Comparison of ENCODE assay signal across 1 cellular context in genomic region chr6:43770417-43771209, GRCh38.
TF ChIP-seq lines count a peak whose summit lies in the region.

No MANE protein-coding gene starts in this region.

TF ChIP-seq in GM12878, 131 proteins besides CTCF, POLR2A, EP300 and RAD21 (continued from another document):
- TF ChIP-seq, protein P1, sequence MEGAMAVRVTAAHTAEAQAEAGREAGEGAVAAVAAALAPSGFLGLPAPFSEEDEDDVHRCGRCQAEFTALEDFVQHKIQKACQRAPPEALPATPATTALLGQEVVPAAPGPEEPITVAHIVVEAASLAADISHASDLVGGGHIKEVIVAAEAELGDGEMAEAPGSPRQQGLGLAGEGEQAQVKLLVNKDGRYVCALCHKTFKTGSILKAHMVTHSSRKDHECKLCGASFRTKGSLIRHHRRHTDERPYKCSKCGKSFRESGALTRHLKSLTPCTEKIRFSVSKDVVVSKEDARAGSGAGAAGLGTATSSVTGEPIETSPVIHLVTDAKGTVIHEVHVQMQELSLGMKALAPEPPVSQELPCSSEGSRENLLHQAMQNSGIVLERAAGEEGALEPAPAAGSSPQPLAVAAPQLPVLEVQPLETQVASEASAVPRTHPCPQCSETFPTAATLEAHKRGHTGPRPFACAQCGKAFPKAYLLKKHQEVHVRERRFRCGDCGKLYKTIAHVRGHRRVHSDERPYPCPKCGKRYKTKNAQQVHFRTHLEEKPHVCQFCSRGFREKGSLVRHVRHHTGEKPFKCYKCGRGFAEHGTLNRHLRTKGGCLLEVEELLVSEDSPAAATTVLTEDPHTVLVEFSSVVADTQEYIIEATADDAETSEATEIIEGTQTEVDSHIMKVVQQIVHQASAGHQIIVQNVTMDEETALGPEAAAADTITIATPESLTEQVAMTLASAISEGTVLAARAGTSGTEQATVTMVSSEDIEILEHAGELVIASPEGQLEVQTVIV (IDR thresholded peaks at IDR 0.05; ENCODE audit: borderline replicate concordance, partially characterized antibody) = no peak
- no peak for TF ChIP-seq HSF1 (IDR thresholded peaks at IDR 0.05; ENCODE audit: low read depth, low read length)
- TF ChIP-seq SMAD1 (IDR thresholded peaks at IDR 0.05; ENCODE audit: low read depth, partially characterized antibody) = no peak
- no peak for TF ChIP-seq ZNF384 (IDR thresholded peaks at IDR 0.05; ENCODE audit: borderline replicate concordance, low read depth, low read length)
- TF ChIP-seq EED (IDR thresholded peaks at IDR 0.05; ENCODE audit: low read depth) = 0 out of 2 replicates have a peak, but pooled peaks have one; percentile 4
- TF ChIP-seq RAD51 (IDR thresholded peaks at IDR 0.05) = no peak
- TF ChIP-seq RB1 (IDR thresholded peaks at IDR 0.05; ENCODE audit: borderline replicate concordance) = no peak
- TF ChIP-seq, protein P2, sequence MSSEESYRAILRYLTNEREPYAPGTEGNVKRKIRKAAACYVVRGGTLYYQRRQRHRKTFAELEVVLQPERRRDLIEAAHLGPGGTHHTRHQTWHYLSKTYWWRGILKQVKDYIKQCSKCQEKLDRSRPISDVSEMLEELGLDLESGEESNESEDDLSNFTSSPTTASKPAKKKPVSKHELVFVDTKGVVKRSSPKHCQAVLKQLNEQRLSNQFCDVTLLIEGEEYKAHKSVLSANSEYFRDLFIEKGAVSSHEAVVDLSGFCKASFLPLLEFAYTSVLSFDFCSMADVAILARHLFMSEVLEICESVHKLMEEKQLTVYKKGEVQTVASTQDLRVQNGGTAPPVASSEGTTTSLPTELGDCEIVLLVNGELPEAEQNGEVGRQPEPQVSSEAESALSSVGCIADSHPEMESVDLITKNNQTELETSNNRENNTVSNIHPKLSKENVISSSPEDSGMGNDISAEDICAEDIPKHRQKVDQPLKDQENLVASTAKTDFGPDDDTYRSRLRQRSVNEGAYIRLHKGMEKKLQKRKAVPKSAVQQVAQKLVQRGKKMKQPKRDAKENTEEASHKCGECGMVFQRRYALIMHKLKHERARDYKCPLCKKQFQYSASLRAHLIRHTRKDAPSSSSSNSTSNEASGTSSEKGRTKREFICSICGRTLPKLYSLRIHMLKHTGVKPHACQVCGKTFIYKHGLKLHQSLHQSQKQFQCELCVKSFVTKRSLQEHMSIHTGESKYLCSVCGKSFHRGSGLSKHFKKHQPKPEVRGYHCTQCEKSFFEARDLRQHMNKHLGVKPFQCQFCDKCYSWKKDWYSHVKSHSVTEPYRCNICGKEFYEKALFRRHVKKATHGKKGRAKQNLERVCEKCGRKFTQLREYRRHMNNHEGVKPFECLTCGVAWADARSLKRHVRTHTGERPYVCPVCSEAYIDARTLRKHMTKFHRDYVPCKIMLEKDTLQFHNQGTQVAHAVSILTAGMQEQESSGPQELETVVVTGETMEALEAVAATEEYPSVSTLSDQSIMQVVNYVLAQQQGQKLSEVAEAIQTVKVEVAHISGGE (CRISPR knock-in tag; IDR thresholded peaks at IDR 0.05) = no peak
- TF ChIP-seq SUZ12 (IDR thresholded peaks at IDR 0.05; ENCODE audit: unreplicated experiment) = no peak
- TF ChIP-seq ZNF207 (IDR thresholded peaks at IDR 0.05; ENCODE audit: borderline replicate concordance) = no peak
- no peak for TF ChIP-seq IKZF1 (conservative IDR thresholded peaks at IDR 0.05)
- peak; percentile 7; the same call in 1 of the 2 replicates for TF ChIP-seq NBN (IDR thresholded peaks at IDR 0.05)
- TF ChIP-seq CHD2 (IDR thresholded peaks at IDR 0.05; ENCODE audit: borderline replicate concordance, low read depth, low read length) = no peak
- peak; percentile 9; the same call in 1 of the 2 replicates for TF ChIP-seq MLLT1 (IDR thresholded peaks at IDR 0.05)
- no peak for TF ChIP-seq MEF2B (IDR thresholded peaks at IDR 0.05; ENCODE audit: partially characterized antibody, poor library complexity, severe bottlenecking)
- TF ChIP-seq ZBTB4 (CRISPR knock-in tag; IDR thresholded peaks at IDR 0.05) = no peak
- no peak; the same call in 1 of the 2 replicates for TF ChIP-seq PKNOX1 (IDR thresholded peaks at IDR 0.05)
- TF ChIP-seq ZNF24 (IDR thresholded peaks at IDR 0.05) = no peak
- no peak for TF ChIP-seq BACH1 (IDR thresholded peaks at IDR 0.05; ENCODE audit: borderline replicate concordance)
- no peak; the same call in 1 of the 2 replicates for TF ChIP-seq POLR2AphosphoS5 (IDR thresholded peaks at IDR 0.05; ENCODE audit: low read length)
- peak; percentile 41; the same call in 1 of the 2 replicates for TF ChIP-seq BMI1 (IDR thresholded peaks at IDR 0.05; ENCODE audit: borderline replicate concordance)
- TF ChIP-seq NFXL1 (IDR thresholded peaks at IDR 0.05; ENCODE audit: borderline replicate concordance) = 0 out of 2 replicates have a peak, but pooled peaks have one; percentile 24
- TF ChIP-seq CREM (IDR thresholded peaks at IDR 0.05; ENCODE audit: low read depth) = no peak
- TF ChIP-seq, protein P3, sequence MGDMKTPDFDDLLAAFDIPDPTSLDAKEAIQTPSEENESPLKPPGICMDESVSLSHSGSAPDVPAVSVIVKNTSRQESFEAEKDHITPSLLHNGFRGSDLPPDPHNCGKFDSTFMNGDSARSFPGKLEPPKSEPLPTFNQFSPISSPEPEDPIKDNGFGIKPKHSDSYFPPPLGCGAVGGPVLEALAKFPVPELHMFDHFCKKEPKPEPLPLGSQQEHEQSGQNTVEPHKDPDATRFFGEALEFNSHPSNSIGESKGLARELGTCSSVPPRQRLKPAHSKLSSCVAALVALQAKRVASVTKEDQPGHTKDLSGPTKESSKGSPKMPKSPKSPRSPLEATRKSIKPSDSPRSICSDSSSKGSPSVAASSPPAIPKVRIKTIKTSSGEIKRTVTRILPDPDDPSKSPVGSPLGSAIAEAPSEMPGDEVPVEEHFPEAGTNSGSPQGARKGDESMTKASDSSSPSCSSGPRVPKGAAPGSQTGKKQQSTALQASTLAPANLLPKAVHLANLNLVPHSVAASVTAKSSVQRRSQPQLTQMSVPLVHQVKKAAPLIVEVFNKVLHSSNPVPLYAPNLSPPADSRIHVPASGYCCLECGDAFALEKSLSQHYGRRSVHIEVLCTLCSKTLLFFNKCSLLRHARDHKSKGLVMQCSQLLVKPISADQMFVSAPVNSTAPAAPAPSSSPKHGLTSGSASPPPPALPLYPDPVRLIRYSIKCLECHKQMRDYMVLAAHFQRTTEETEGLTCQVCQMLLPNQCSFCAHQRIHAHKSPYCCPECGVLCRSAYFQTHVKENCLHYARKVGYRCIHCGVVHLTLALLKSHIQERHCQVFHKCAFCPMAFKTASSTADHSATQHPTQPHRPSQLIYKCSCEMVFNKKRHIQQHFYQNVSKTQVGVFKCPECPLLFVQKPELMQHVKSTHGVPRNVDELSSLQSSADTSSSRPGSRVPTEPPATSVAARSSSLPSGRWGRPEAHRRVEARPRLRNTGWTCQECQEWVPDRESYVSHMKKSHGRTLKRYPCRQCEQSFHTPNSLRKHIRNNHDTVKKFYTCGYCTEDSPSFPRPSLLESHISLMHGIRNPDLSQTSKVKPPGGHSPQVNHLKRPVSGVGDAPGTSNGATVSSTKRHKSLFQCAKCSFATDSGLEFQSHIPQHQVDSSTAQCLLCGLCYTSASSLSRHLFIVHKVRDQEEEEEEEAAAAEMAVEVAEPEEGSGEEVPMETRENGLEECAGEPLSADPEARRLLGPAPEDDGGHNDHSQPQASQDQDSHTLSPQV (IDR thresholded peaks at IDR 0.05) = no peak
- TF ChIP-seq E2F8 (IDR thresholded peaks at IDR 0.05; ENCODE audit: low read depth, partially characterized antibody) = no peak
- TF ChIP-seq MTA3 (IDR thresholded peaks at IDR 0.05; ENCODE audit: borderline replicate concordance, low read length) = no peak
- peak; percentile 7; the same call in 1 of the 2 replicates for TF ChIP-seq MTA2 (IDR thresholded peaks at IDR 0.05; ENCODE audit: low read depth)
TF ChIP-seq in GM12878: peak in this region for 6.
